In the genomic region with DNA sequence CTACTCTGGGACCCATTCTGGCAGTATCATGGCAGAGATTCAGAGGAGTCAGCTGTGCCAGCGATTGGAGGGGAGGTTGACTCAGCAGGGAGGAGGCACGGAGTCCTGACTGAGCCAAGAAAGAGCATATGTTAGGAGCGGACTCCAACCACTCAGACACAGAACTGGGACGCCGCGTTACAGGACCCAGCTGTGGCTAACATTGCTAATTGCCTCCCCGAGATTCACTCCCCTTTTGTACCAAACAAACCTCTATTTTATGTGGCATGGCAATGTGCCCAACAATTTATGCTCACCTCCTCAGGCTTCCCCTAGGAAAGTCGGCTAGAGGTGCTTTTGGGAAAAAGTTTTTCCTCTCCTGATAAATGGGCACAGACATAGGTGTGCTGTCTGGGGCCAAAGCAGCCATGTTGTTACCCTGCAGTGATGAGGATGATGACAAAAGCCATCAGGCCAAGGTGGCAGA, we compare ENCODE assay signal across 10 cellular contexts. TPM values are rescaled to one million over a fixed set of nuclear protein-coding genes. Genes with fewer than 3 reads are reported as not detected.
DNase-seq lines count a peak whose midpoint lies in the region; ATAC-seq, FAIRE-seq and TF ChIP-seq lines count a peak whose summit lies in the region.
"Had no signal": no experiment of that assay in that cellular context is flagged by ENCODE, and none has a peak within 500 bp of the region (broad histone marks: within the 10 kb centered on the region; RNA-seq: fewer than 3 reads in every experiment).

No MANE protein-coding gene starts in this region.

- H3K9me3 ChIP-seq in lower lobe of right lung (no peaks in the 10 kb centered on the region), vagina (no peaks in the 10 kb centered on the region)

- no peak overlapping the region for H3K4me3 ChIP-seq in bronchial epithelial cell (ENCODE audit: low read depth, low read length)
- no peak overlapping the region for H3K4me3 ChIP-seq in lower lobe of right lung
- no peak overlapping the region for H3K4me3 ChIP-seq in vagina

- no peak overlapping the region for H3K27ac ChIP-seq in lower lobe of right lung
- peak overlapping the region; percentile 59 for H3K27ac ChIP-seq in vagina

- H3K27ac Mint-ChIP-seq in activated naive CD4-positive, alpha-beta T cell treated with anti-CD3 and anti-CD28 coated beads, Interleukin-2, amount 10 ng/mL, durations not matched to agents 7 days and 5 days: no peak overlapping the region
- H3K27ac Mint-ChIP-seq: activated CD4-positive, alpha-beta T cell treated with anti-CD3 and anti-CD28 coated beads, Interleukin-2, amount 10 ng/mL, durations not matched to agents 7 days and 5 days had no signal

- intact Hi-C loops in lower lobe of right lung (cut with DNase I) (no loop called here), vagina (cut with DNase I) (no loop called here)

- H3K4me1 Mint-ChIP-seq in activated naive CD4-positive, alpha-beta T cell treated with anti-CD3 and anti-CD28 coated beads, Interleukin-2, amount 10 ng/mL, durations not matched to agents 7 days and 5 days: no peaks in the 10 kb centered on the region
- H3K4me1 Mint-ChIP-seq: activated CD4-positive, alpha-beta T cell treated with anti-CD3 and anti-CD28 coated beads, Interleukin-2, amount 10 ng/mL, durations not matched to agents 7 days and 5 days had no signal

- ATAC-seq in lower lobe of right lung (peak; percentile 73 to 75), HG03378 (IDR thresholded peaks at IDR 0.05; ENCODE audit: unreplicated experiment) (no peak), HG03442 (IDR thresholded peaks at IDR 0.05; ENCODE audit: unreplicated experiment) (no peak)

- no peak for TF ChIP-seq CTCF in bronchial epithelial cell (IDR thresholded peaks at IDR 0.05; ENCODE audit: insufficient read depth, low read length, severe bottlenecking)
- TF ChIP-seq CTCF in lower lobe of right lung (IDR thresholded peaks at IDR 0.05): no peak
- no peak for TF ChIP-seq CTCF in vagina (IDR thresholded peaks at IDR 0.05)

- peak; percentile 70 for FAIRE-seq in bronchial epithelial cell (lab: Jason Lieb, UNC)
- FAIRE-seq: endothelial cell of umbilical vein had no signal

- H3K4me3 Mint-ChIP-seq in activated naive CD4-positive, alpha-beta T cell treated with anti-CD3 and anti-CD28 coated beads, Interleukin-2, amount 10 ng/mL, durations not matched to agents 7 days and 5 days: no peak overlapping the region
- H3K4me3 Mint-ChIP-seq: activated CD4-positive, alpha-beta T cell treated with anti-CD3 and anti-CD28 coated beads, Interleukin-2, amount 10 ng/mL, durations not matched to agents 7 days and 5 days had no signal

- H3K27me3 ChIP-seq in bronchial epithelial cell (ENCODE audit: control insufficient read depth, insufficient read depth, low read length) (no peaks in the 10 kb centered on the region), lower lobe of right lung (ENCODE audit: low read depth) (no peaks in the 10 kb centered on the region), vagina (no peaks in the 10 kb centered on the region)

- no peaks in the 10 kb centered on the region for H3K9me3 Mint-ChIP-seq in activated naive CD4-positive, alpha-beta T cell treated with anti-CD3 and anti-CD28 coated beads, Interleukin-2, amount 10 ng/mL, durations not matched to agents 7 days and 5 days
- H3K9me3 Mint-ChIP-seq: activated CD4-positive, alpha-beta T cell treated with anti-CD3 and anti-CD28 coated beads, Interleukin-2, amount 10 ng/mL, durations not matched to agents 7 days and 5 days had no signal

- H3K27me3 Mint-ChIP-seq in activated naive CD4-positive, alpha-beta T cell treated with anti-CD3 and anti-CD28 coated beads, Interleukin-2, amount 10 ng/mL, durations not matched to agents 7 days and 5 days: peaks cover 23% of the 10 kb centered on the region
- H3K27me3 Mint-ChIP-seq: activated CD4-positive, alpha-beta T cell treated with anti-CD3 and anti-CD28 coated beads, Interleukin-2, amount 10 ng/mL, durations not matched to agents 7 days and 5 days had no signal

- CTCF ChIA-PET in activated naive CD4-positive, alpha-beta T cell treated with anti-CD3 and anti-CD28 coated beads, Interleukin-2, amount 10 ng/mL, durations not matched to agents 7 days and 5 days (lab: Charles Lee): interaction anchor here (0.6 kb wide), 1 partner anchor 17 kb away, joined by 3 read pairs; no protein-coding TSS in a partner anchor

- H3K36me3 ChIP-seq in bronchial epithelial cell (ENCODE audit: control insufficient read depth, insufficient read depth, low read length) (no peaks in the 10 kb centered on the region), lower lobe of right lung (no peaks in the 10 kb centered on the region), vagina (no peaks in the 10 kb centered on the region)

- no peak for TF ChIP-seq POLR2A in vagina (IDR thresholded peaks at IDR 0.05)

- H3K4me1 ChIP-seq in lower lobe of right lung: no peaks in the 10 kb centered on the region
- H3K4me1 ChIP-seq in vagina: peaks cover 13% of the 10 kb centered on the region

- DNase-seq in NCI-H146 (lab: John Stamatoyannopoulos, UW): peak; percentile 8
- no peak for DNase-seq in NCI-H146 treated with DMSO at 0.1 percent for 48 hours (lab: John Stamatoyannopoulos, UW; ENCODE audit: unreplicated experiment)
- peak; percentile 28 for DNase-seq in bronchial epithelial cell (ENCODE audit: low read depth)
- no peak for DNase-seq in lower lobe of right lung
- DNase-seq in vagina (ENCODE audit: extremely low spot score in 2 of 2): no peak
- no peak for DNase-seq in activated naive CD4-positive, alpha-beta T cell treated with anti-CD3 and anti-CD28 coated beads, Interleukin-2, amount 10 ng/mL, durations not matched to agents 7 days and 5 days
- DNase-seq: activated CD4-positive, alpha-beta T cell treated with anti-CD3 and anti-CD28 coated beads, Interleukin-2, amount 10 ng/mL, durations not matched to agents 7 days and 5 days had no signal

- no peaks in the 10 kb centered on the region for H3K36me3 Mint-ChIP-seq in activated naive CD4-positive, alpha-beta T cell treated with anti-CD3 and anti-CD28 coated beads, Interleukin-2, amount 10 ng/mL, durations not matched to agents 7 days and 5 days

RNA-seq across cellular contexts. Expression of gene CLIP1, which starts 15.2 kb away (rescaled TPM):
- 69.0 and 97.2 TPM in 2 replicates for total RNA-seq in bronchial epithelial cell
- 78.2 TPM for total RNA-seq in lower lobe of right lung
- 135 TPM for total RNA-seq in vagina

Comparison
In these comparisons a context has a peak if more than half of its experiments do, and no peak if none do; other contexts are left out.
1. DNase-seq: peak in NCI-H146 (single experiment) and bronchial epithelial cell (single experiment); none in NCI-H146 treated with DMSO at 0.1 percent for 48 hours (single experiment), lower lobe of right lung (single experiment), vagina (0 of 2) and activated naive CD4-positive, alpha-beta T cell treated with anti-CD3 and anti-CD28 coated beads, Interleukin-2, amount 10 ng/mL, durations not matched to agents 7 days and 5 days (single experiment).
2. ATAC-seq: peak in lower lobe of right lung (2 of 2); none in HG03378 (single experiment) and HG03442 (single experiment).